Comparison of ENCODE assay signal across 1 cellular context in genomic region chr1:107609808-107610207, GRCh38.
TF ChIP-seq lines count a peak whose summit lies in the region.

No MANE protein-coding gene starts in this region.

TF ChIP-seq in HEK293, 187 proteins besides CTCF, POLR2A, EP300 and RAD21 (continued from another document):
- TF ChIP-seq PRDM4 (tag by site-specific recombination; IDR thresholded peaks at IDR 0.05) (0 out of 2 replicates have a peak, but pooled peaks have one; percentile 30), OSR2 (tag by site-specific recombination; IDR thresholded peaks at IDR 0.05) (peak; percentile 37; the same call in 1 of the 2 replicates), ZNF629 (tag by site-specific recombination; IDR thresholded peaks at IDR 0.05) (peak; percentile 15; the same call in 1 of the 2 replicates), ZNF16 (tag by site-specific recombination; IDR thresholded peaks at IDR 0.05; ENCODE audit: low read depth) (no peak), PRDM10 (tag by site-specific recombination; IDR thresholded peaks at IDR 0.05) (peak; percentile 83), ZNF366 (tag by site-specific recombination; conservative IDR thresholded peaks at IDR 0.05) (peak; percentile 28; the same call in 1 of the 2 replicates), ZNF513 (tag by site-specific recombination; IDR thresholded peaks at IDR 0.05) (no peak), ZNF501 (tag by site-specific recombination; IDR thresholded peaks at IDR 0.05) (0 out of 2 replicates have a peak, but pooled peaks have one; percentile 24), ZXDB (tag by site-specific recombination; IDR thresholded peaks at IDR 0.05) (peak; percentile 56), ZNF843 (tag by site-specific recombination; IDR thresholded peaks at IDR 0.05) (peak; percentile 92), ZNF692 (tag by site-specific recombination; IDR thresholded peaks at IDR 0.05) (peak; percentile 34; the same call in 1 of the 2 replicates), PRDM6 (tag by site-specific recombination; IDR thresholded peaks at IDR 0.05) (peak; percentile 90), ZNF221 (tag by site-specific recombination; IDR thresholded peaks at IDR 0.05; ENCODE audit: borderline replicate concordance) (no peak), ZNF311 (tag by site-specific recombination; IDR thresholded peaks at IDR 0.05; ENCODE audit: borderline replicate concordance) (no peak), ZNF350 (tag by site-specific recombination; IDR thresholded peaks at IDR 0.05) (0 out of 2 replicates have a peak, but pooled peaks have one; percentile 23), TSHZ1 (tag by site-specific recombination; IDR thresholded peaks at IDR 0.05; ENCODE audit: borderline replicate concordance) (peak; percentile 31; the same call in 1 of the 2 replicates), ZNF449 (tag by site-specific recombination; IDR thresholded peaks at IDR 0.05) (peak; percentile 76; the same call in 1 of the 2 replicates), ZNF174 (tag by site-specific recombination; IDR thresholded peaks at IDR 0.05) (no peak), OVOL3 (tag by site-specific recombination; IDR thresholded peaks at IDR 0.05) (no peak), ZNF600 (tag by site-specific recombination; IDR thresholded peaks at IDR 0.05) (no peak), ZNF19 (tag by site-specific recombination; IDR thresholded peaks at IDR 0.05; ENCODE audit: low read depth) (no peak), ZNF354C (tag by site-specific recombination; IDR thresholded peaks at IDR 0.05; ENCODE audit: borderline replicate concordance, low read depth) (no peak), ZNF391 (tag by site-specific recombination; IDR thresholded peaks at IDR 0.05; ENCODE audit: borderline replicate concordance, low read depth) (no peak), ZNF10 (tag by site-specific recombination; IDR thresholded peaks at IDR 0.05) (peak; percentile 50; the same call in 1 of the 2 replicates), ZNF580 (tag by site-specific recombination; IDR thresholded peaks at IDR 0.05) (peak; percentile 54; the same call in 1 of the 2 replicates), MYNN (tag by site-specific recombination; IDR thresholded peaks at IDR 0.05; ENCODE audit: borderline replicate concordance) (no peak), ZNF561 (tag by site-specific recombination; IDR thresholded peaks at IDR 0.05; ENCODE audit: borderline replicate concordance) (0 out of 2 replicates have a peak, but pooled peaks have one; percentile 44), IKZF3 (tag by site-specific recombination; IDR thresholded peaks at IDR 0.05) (peak; percentile 71; the same call in 1 of the 2 replicates), FEZF1 (tag by site-specific recombination; IDR thresholded peaks at IDR 0.05) (peak; percentile 49), ZNF398 (tag by site-specific recombination; IDR thresholded peaks at IDR 0.05) (0 out of 2 replicates have a peak, but pooled peaks have one; percentile 16), GLI4 (tag by site-specific recombination; IDR thresholded peaks at IDR 0.05) (no peak)
TF ChIP-seq in HEK293: peak in this region for 22.
